Comparison of ENCODE assay signal across 8 cellular contexts in genomic region chr2:219229375-219230200, GRCh38. TPM values are rescaled to one million over a fixed set of nuclear protein-coding genes. Genes with fewer than 3 reads are reported as not detected.
DNase-seq lines count a peak whose midpoint lies in the region; ATAC-seq and TF ChIP-seq lines count a peak whose summit lies in the region.

A gene with protein sequence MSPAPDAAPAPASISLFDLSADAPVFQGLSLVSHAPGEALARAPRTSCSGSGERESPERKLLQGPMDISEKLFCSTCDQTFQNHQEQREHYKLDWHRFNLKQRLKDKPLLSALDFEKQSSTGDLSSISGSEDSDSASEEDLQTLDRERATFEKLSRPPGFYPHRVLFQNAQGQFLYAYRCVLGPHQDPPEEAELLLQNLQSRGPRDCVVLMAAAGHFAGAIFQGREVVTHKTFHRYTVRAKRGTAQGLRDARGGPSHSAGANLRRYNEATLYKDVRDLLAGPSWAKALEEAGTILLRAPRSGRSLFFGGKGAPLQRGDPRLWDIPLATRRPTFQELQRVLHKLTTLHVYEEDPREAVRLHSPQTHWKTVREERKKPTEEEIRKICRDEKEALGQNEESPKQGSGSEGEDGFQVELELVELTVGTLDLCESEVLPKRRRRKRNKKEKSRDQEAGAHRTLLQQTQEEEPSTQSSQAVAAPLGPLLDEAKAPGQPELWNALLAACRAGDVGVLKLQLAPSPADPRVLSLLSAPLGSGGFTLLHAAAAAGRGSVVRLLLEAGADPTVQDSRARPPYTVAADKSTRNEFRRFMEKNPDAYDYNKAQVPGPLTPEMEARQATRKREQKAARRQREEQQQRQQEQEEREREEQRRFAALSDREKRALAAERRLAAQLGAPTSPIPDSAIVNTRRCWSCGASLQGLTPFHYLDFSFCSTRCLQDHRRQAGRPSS (plus strand): TSS chr2:219229806. CDS start chr2:219230258, 452 bp downstream.
A gene with protein sequence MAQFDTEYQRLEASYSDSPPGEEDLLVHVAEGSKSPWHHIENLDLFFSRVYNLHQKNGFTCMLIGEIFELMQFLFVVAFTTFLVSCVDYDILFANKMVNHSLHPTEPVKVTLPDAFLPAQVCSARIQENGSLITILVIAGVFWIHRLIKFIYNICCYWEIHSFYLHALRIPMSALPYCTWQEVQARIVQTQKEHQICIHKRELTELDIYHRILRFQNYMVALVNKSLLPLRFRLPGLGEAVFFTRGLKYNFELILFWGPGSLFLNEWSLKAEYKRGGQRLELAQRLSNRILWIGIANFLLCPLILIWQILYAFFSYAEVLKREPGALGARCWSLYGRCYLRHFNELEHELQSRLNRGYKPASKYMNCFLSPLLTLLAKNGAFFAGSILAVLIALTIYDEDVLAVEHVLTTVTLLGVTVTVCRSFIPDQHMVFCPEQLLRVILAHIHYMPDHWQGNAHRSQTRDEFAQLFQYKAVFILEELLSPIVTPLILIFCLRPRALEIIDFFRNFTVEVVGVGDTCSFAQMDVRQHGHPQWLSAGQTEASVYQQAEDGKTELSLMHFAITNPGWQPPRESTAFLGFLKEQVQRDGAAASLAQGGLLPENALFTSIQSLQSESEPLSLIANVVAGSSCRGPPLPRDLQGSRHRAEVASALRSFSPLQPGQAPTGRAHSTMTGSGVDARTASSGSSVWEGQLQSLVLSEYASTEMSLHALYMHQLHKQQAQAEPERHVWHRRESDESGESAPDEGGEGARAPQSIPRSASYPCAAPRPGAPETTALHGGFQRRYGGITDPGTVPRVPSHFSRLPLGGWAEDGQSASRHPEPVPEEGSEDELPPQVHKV (minus strand): TSS chr2:219229636. CDS start chr2:219228024, 1,612 bp downstream.

- H3K9me3 Mint-ChIP-seq in activated T-cell treated with anti-CD3 and anti-CD28 coated beads, Interleukin-2, amount 50 U/mL, for 4 hours, result no peaks in the 10 kb centered on the region

- peaks cover 32% of the 10 kb centered on the region for H3K36me3 Mint-ChIP-seq in activated T-cell treated with anti-CD3 and anti-CD28 coated beads, Interleukin-2, amount 50 U/mL, for 4 hours (ENCODE audit: insufficient read depth)

- in situ Hi-C loops in Panc1 (cut with HindIII; ENCODE audit: low pct_unique_long_range_greater_than_20kb, low sequenced_read_pairs), result no loop called here

- H3K4me3 ChIP-seq in Panc1 (ENCODE audit: low read depth in 2 of 2, low read length in 2 of 2) (peak within 1 kb of the TSS; percentile 98 to 99), mucosa of stomach (ENCODE audit: low read length) (peak within 1 kb of the TSS; percentile 65)

- H3K27ac ChIP-seq in Panc1 (ENCODE audit: low read length), result peak within 1 kb of the TSS; percentile 91

- TF ChIP-seq POLR2A in erythroblast (IDR thresholded peaks at IDR 0.05; ENCODE audit: low read length), result peak; percentile 93

- H3K27me3 Mint-ChIP-seq in activated T-cell treated with anti-CD3 and anti-CD28 coated beads, Interleukin-2, amount 50 U/mL, for 4 hours (ENCODE audit: low read depth), result no peaks in the 10 kb centered on the region

- H3K4me3 Mint-ChIP-seq in activated T-cell treated with anti-CD3 and anti-CD28 coated beads, Interleukin-2, amount 50 U/mL, for 4 hours, result peak within 1 kb of the TSS; percentile 94

- H3K4me1 Mint-ChIP-seq in activated T-cell treated with anti-CD3 and anti-CD28 coated beads, Interleukin-2, amount 50 U/mL, for 4 hours (ENCODE audit: low read depth), result peaks cover 56% of the 10 kb centered on the region

- DNase-seq in DMS53 (lab: John Stamatoyannopoulos, UW), result peak; percentile 99
- peak; percentile 96 for DNase-seq in KG1 (lab: John Stamatoyannopoulos, UW)
- DNase-seq in Panc1 (ENCODE audit: low read depth, low spot score), result peak; percentile 90
- DNase-seq in activated T-cell treated with anti-CD3 and anti-CD28 coated beads, Interleukin-2, amount 50 U/mL, for 4 hours, result peak; percentile 96
- DNase-seq in erythroblast (lab: John Stamatoyannopoulos, UW), result peak; percentile 99
- DNase-seq in stimulated activated CD8-positive, alpha-beta memory T cell treated with anti-CD3 and anti-CD28 coated beads, Interleukin-7, amount 100 ng/mL, for 1 hour (ENCODE audit: low read depth in 2 of 2), result peak; percentile 93 to 95

- CTCF ChIA-PET in Panc1 (lab: Charles Lee), result no interaction called here

- BruUV-seq in Panc1 (replicated peaks; lab: Mats Ljungman, UMichigan), result no TSS peak

- ATAC-seq in GM21723 (IDR thresholded peaks at IDR 0.05; ENCODE audit: unreplicated experiment) (peak; percentile 98), Panc1 (peak; percentile 99)
- peak; percentile 98 for ATAC-seq in activated T-cell treated with anti-CD3 and anti-CD28 coated beads, Interleukin-2, amount 50 U/mL, for 4 hours

- no peak for TF ChIP-seq CTCF in Panc1 (IDR thresholded peaks at IDR 0.05)

- H3K36me3 ChIP-seq in Panc1 (ENCODE audit: control insufficient read depth, insufficient read depth, low read length) (peaks cover 10% of the 10 kb centered on the region; the same call in 1 of the 2 replicates), mucosa of stomach (ENCODE audit: control insufficient read depth, insufficient read depth, low read length) (peaks cover 13% of the 10 kb centered on the region)

- H3K9me3 ChIP-seq in Panc1 (ENCODE audit: control insufficient read depth, insufficient read depth, low read depth, low read length), result no peaks in the 10 kb centered on the region
- no peaks in the 10 kb centered on the region for H3K9me3 ChIP-seq in mucosa of stomach (ENCODE audit: control insufficient read depth, low read length)

- H3K27me3 ChIP-seq in Panc1 (ENCODE audit: control insufficient read depth, insufficient read depth, low read length), result no peaks in the 10 kb centered on the region
- H3K27me3 ChIP-seq in mucosa of stomach (ENCODE audit: control insufficient read depth, insufficient read depth, low read length), result no peaks in the 10 kb centered on the region

- peak within 1 kb of the TSS; percentile 97 for H3K9ac ChIP-seq in mucosa of stomach (ENCODE audit: low read length)

- intact Hi-C loops in Panc1 (cut with micrococcal nuclease; ENCODE audit: unreplicated experiment), result no loop called here

- H3K4me1 ChIP-seq in Panc1 (ENCODE audit: control insufficient read depth, insufficient read depth, low read length) (peaks cover 8% of the 10 kb centered on the region), mucosa of stomach (ENCODE audit: control insufficient read depth, insufficient read depth, low read length) (peaks cover 19% of the 10 kb centered on the region)

- POLR2A ChIA-PET in Panc1 (lab: Charles Lee), result interaction anchor here (0.6 to 2.1 kb wide), 2 partner anchors 16 to 53 kb away, joined by 6 to 11 read pairs; partner anchors contain the start of genes CNPPD1, GLB1L and STK16

RNA-seq across cellular contexts. Expression of the first gene that starts in this region (rescaled TPM):
- 36.2 TPM for total RNA-seq in Panc1 (2021; ENCODE audit: unreplicated experiment)
- 41.8 TPM for polyA plus RNA-seq in Panc1 (2012; ENCODE audit: insufficient read length)
- total RNA-seq in activated T-cell treated with anti-CD3 and anti-CD28 coated beads, Interleukin-2, amount 50 U/mL, for 4 hours, result 10 to 100 TPM; 40.8 to 52.1 (median 45.5) TPM

RNA-seq across cellular contexts. Expression of the second gene that starts in this region (rescaled TPM):
- 75.1 TPM for total RNA-seq in Panc1 (2021; ENCODE audit: unreplicated experiment)
- 90.1 TPM for polyA plus RNA-seq in Panc1 (2012; ENCODE audit: insufficient read length)
- total RNA-seq in activated T-cell treated with anti-CD3 and anti-CD28 coated beads, Interleukin-2, amount 50 U/mL, for 4 hours, result 10 to 100 TPM; 29.7 to 31.4 (median 31.4) TPM

Comparison
In these comparisons a context has a peak if more than half of its experiments do, and no peak if none do; other contexts are left out.
1. Peak in every context shown above with its lines: DNase-seq, ATAC-seq, H3K4me3 ChIP-seq and H3K27ac ChIP-seq.